12 cellular contexts compared by ENCODE assay signal in genomic region chr6:127458817-127459216, GRCh38. TPM values are rescaled to one million over a fixed set of nuclear protein-coding genes. Genes with fewer than 3 reads are reported as not detected.
DNase-seq lines count a peak whose midpoint lies in the region; TF ChIP-seq lines count a peak whose summit lies in the region.
"Had no signal": no experiment of that assay in that cellular context is flagged by ENCODE, and none has a peak within 500 bp of the region (broad histone marks: within the 10 kb centered on the region; RNA-seq: fewer than 3 reads in every experiment).

No MANE protein-coding gene starts in this region.

- peak overlapping the region; percentile 90 for H3K27ac Mint-ChIP-seq in nephron progenitor cell
- H3K27ac Mint-ChIP-seq: CD4-positive, CD25-positive, alpha-beta regulatory T cell; IgD-negative memory B cell had no signal

- TF ChIP-seq CTCF in AG04450 (IDR thresholded peaks at IDR 0.05; ENCODE audit: low read depth, low read length) = no peak
- TF ChIP-seq CTCF in nephron progenitor cell (IDR thresholded peaks at IDR 0.05) = no peak

- no peaks in the 10 kb centered on the region for H3K36me3 Mint-ChIP-seq in nephron progenitor cell (ENCODE audit: low read depth)
- H3K36me3 Mint-ChIP-seq: CD4-positive, CD25-positive, alpha-beta regulatory T cell; IgD-negative memory B cell had no signal

- peak overlapping the region; percentile 47 for H3K4me3 Mint-ChIP-seq in nephron progenitor cell
- H3K4me3 Mint-ChIP-seq: CD4-positive, CD25-positive, alpha-beta regulatory T cell had no signal

- no peaks in the 10 kb centered on the region for H3K9me3 ChIP-seq in AG04450 (ENCODE audit: control insufficient read depth, insufficient read depth, low read length)
- H3K9me3 ChIP-seq: HAP-1, neutrophil had no signal

- peaks cover 18% of the 10 kb centered on the region for H3K4me1 Mint-ChIP-seq in nephron progenitor cell
- H3K4me1 Mint-ChIP-seq: IgD-negative memory B cell had no signal

- POLR2A ChIA-PET in AG04450 (lab: Yijun Ruan, JAX) = interaction anchor here (0.7 kb wide), 1 partner anchor 57 kb away, joined by 4 read pairs; no protein-coding TSS in a partner anchor

- DNase-seq in AG04450 (ENCODE audit: low read depth, low spot score) (no peak), NCI-H524 (lab: John Stamatoyannopoulos, UW) (peak; percentile 45 to 79), fibroblast of peridontal ligament (ENCODE audit: extremely low read depth) (peak; percentile 65), nephron progenitor cell (no peak), NCI-H345 (lab: John Stamatoyannopoulos, UW) (no peak), DMS153 (lab: John Stamatoyannopoulos, UW) (no peak), NCI-H2107 (lab: John Stamatoyannopoulos, UW) (no peak), NCI-H128 (lab: John Stamatoyannopoulos, UW; ENCODE audit: unreplicated experiment) (no peak)
- DNase-seq: CD4-positive, CD25-positive, alpha-beta regulatory T cell had no signal

- no peaks in the 10 kb centered on the region for H3K27me3 ChIP-seq in AG04450 (ENCODE audit: control insufficient read depth, insufficient read depth, low read length)
- H3K27me3 ChIP-seq: neutrophil had no signal

- CTCF ChIA-PET in AG04450 (lab: Charles Lee) = interaction anchor here (2.0 to 4.4 kb wide), 4 partner anchors 57 to 193 kb away, joined by 4 to 29 read pairs (median 8); partner anchors contain the start of gene RNF146

- H3K27ac ChIP-seq in AG04450 (ENCODE audit: low read depth, low read length) = peak overlapping the region; percentile 58
- H3K27ac ChIP-seq: neutrophil had no signal

- peak overlapping the region; percentile 43 for H3K4me3 ChIP-seq in AG04450 (ENCODE audit: low read depth, low read length)
- H3K4me3 ChIP-seq: HAP-1 had no signal

- H3K27me3 Mint-ChIP-seq in nephron progenitor cell (ENCODE audit: low read depth, poor library complexity) = no peaks in the 10 kb centered on the region

- no peaks in the 10 kb centered on the region for H3K9me3 Mint-ChIP-seq in nephron progenitor cell
- H3K9me3 Mint-ChIP-seq: CD4-positive, CD25-positive, alpha-beta regulatory T cell; IgD-negative memory B cell had no signal

RNA-seq across cellular contexts. Expression of gene KIAA0408, which starts 0.4 kb away (rescaled TPM):
- polyA plus RNA-seq in AG04450 (2011; rRNA removed) = 4.7 and 6.3 TPM in 2 replicates
- polyA minus RNA-seq in AG04450 (2011; rRNA and poly(A)+ RNA removed) = 1.8 and 2.4 TPM in 2 replicates

Comparison
In these comparisons a context has a peak if more than half of its experiments do, and no peak if none do; other contexts are left out.
1. DNase-seq: peak in NCI-H524 (2 of 2) and fibroblast of peridontal ligament (single experiment); none in AG04450 (single experiment), nephron progenitor cell (single experiment), NCI-H345 (single experiment), DMS153 (single experiment), NCI-H2107 (single experiment) and NCI-H128 (single experiment).